Comparison of ENCODE assay signal across 1 cellular context in genomic region chr17:27322690-27323508, GRCh38.
TF ChIP-seq lines count a peak whose summit lies in the region.

No MANE protein-coding gene starts in this region.

TF ChIP-seq in H1, 55 proteins besides CTCF, POLR2A, EP300 and RAD21:
- TF ChIP-seq KDM1A (IDR thresholded peaks at IDR 0.05; ENCODE audit: borderline replicate concordance, low read length) (peak; percentile 42; the same call in 1 of the 2 replicates), EGR1 (IDR thresholded peaks at IDR 0.05; ENCODE audit: borderline replicate concordance, low read depth, low read length) (no peak)
